23 cellular contexts compared by ENCODE assay signal in genomic region chr19:39928357-39928725, GRCh38. TPM values are rescaled to one million over a fixed set of nuclear protein-coding genes. Genes with fewer than 3 reads are reported as not detected.
"Had no signal": no experiment of that assay in that cellular context is flagged by ENCODE, and none has a peak within 500 bp of the region (broad histone marks: within the 10 kb centered on the region; RNA-seq: fewer than 3 reads in every experiment).

No MANE protein-coding gene starts in this region.

- H3K27me3 Mint-ChIP-seq: activated B cell treated with CpG ODN at 0.5 μM for 24 hours, naive B cell had no signal

- H3K4me3 ChIP-seq: pancreas, prostate gland, SJSA1, skin epidermis, stomach, thyroid gland had no signal

- H3K27ac Mint-ChIP-seq: activated B cell treated with CpG ODN at 0.5 μM for 24 hours; activated T-helper 1 cell treated with anti-CD3 and anti-CD28 coated beads, Interleukin-12 subunit alpha, Interleukin-12 subunit beta, Interleukin-2, Interleukin-4 antibody, amounts not matched to agents 30 ng/mL and 10 ng/mL and 1 ng/mL, durations not matched to agents 14 hours and 24 hours and 36 hours; mesothelial cell of epicardium; naive B cell; T-helper 2 cell treated with Interferon-gamma antibody and Interleukin-4, amounts not matched to agents 5 μg/mL and 100 μg/mL, for 36 hours had no signal

- H3K4me1 ChIP-seq: pancreas, prostate gland, SJSA1, stomach, thyroid gland had no signal

- H3K36me3 ChIP-seq: pancreas, prostate gland, SJSA1, thyroid gland had no signal

- H3K27me3 ChIP-seq: pancreas, SJSA1, thyroid gland had no signal

- ATAC-seq: left cardiac atrium, pancreas, sciatic nerve had no signal

- H3K36me3 Mint-ChIP-seq: naive B cell had no signal

- H3K9me3 Mint-ChIP-seq: activated B cell treated with CpG ODN at 0.5 μM for 24 hours; activated T-helper 1 cell treated with anti-CD3 and anti-CD28 coated beads, Interleukin-12 subunit alpha, Interleukin-12 subunit beta, Interleukin-2, Interleukin-4 antibody, amounts not matched to agents 30 ng/mL and 10 ng/mL and 1 ng/mL, durations not matched to agents 14 hours and 24 hours and 36 hours; T-helper 2 cell treated with Interferon-gamma antibody and Interleukin-4, amounts not matched to agents 5 μg/mL and 100 μg/mL, for 36 hours had no signal

- DNase-seq: activated B cell treated with CpG ODN at 0.5 μM for 24 hours; activated effector memory CD4-positive, alpha-beta T cell treated with anti-CD3 and anti-CD28 coated beads, Interleukin-2, amount 50 U/mL, for 16 hours; amygdala; central memory CD4-positive, alpha-beta T cell; hippocampal formation; left cardiac atrium; naive B cell; nucleus accumbens; pancreas; retina; stimulated activated CD4-positive, alpha-beta T cell treated with anti-CD3 and anti-CD28 coated beads, Interleukin-12 subunit alpha, Interleukin-12 subunit beta, amount 100 ng/mL, for 4 hours; stimulated activated CD4-positive, alpha-beta T cell treated with anti-CD3 and anti-CD28 coated beads, Interleukin-4, amount 100 ng/mL, for 1 hour; thyroid gland had no signal

- H3K4me1 Mint-ChIP-seq: activated B cell treated with CpG ODN at 0.5 μM for 24 hours, mesothelial cell of epicardium, neural crest cell had no signal

- H3K9me3 ChIP-seq: pancreas, prostate gland, SJSA1, stomach, thyroid gland had no signal

- H3K4me3 Mint-ChIP-seq: activated B cell treated with CpG ODN at 0.5 μM for 24 hours; activated T-helper 1 cell treated with anti-CD3 and anti-CD28 coated beads, Interleukin-12 subunit alpha, Interleukin-12 subunit beta, Interleukin-2, Interleukin-4 antibody, amounts not matched to agents 30 ng/mL and 10 ng/mL and 1 ng/mL, durations not matched to agents 14 hours and 24 hours and 36 hours; mesothelial cell of epicardium; naive B cell; neural crest cell; T-helper 2 cell treated with Interferon-gamma antibody and Interleukin-4, amounts not matched to agents 5 μg/mL and 100 μg/mL, for 36 hours had no signal

- H3K27ac ChIP-seq: pancreas, prostate gland, SJSA1, skin epidermis, stomach, thyroid gland had no signal

RNA-seq across cellular contexts. Expression of gene FCGBP, which starts 6.1 kb away (rescaled TPM):
- total RNA-seq: endothelial cell of umbilical vein had no signal
